24 cellular contexts compared by ENCODE assay signal in genomic region chr12:94763461-94763860, GRCh38.
DNase-seq lines count a peak whose midpoint lies in the region; ATAC-seq and TF ChIP-seq lines count a peak whose summit lies in the region.
"Had no signal": no experiment of that assay in that cellular context is flagged by ENCODE, and none has a peak within 500 bp of the region (broad histone marks: within the 10 kb centered on the region; RNA-seq: fewer than 3 reads in every experiment).

No MANE protein-coding gene starts in this region.

- DNase-seq in activated CD8-positive, alpha-beta memory T cell treated with anti-CD3 and anti-CD28 coated beads, Interleukin-2, amount 10 ng/mL, durations not matched to agents 7 days and 5 days: no peak
- DNase-seq in activated CD8-positive, alpha-beta memory T cell treated with anti-CD3 and anti-CD28 coated beads for 24 hours: no peak
- DNase-seq in MM.1S (no peak), mesenchymal stem cell (no peak), thyroid gland (peak; percentile 89 to 90), A673 (ENCODE audit: low spot score) (no peak)
- DNase-seq: activated CD4-positive, alpha-beta T cell treated with anti-CD3 and anti-CD28 coated beads for 4 hours; GDM1; NCI-H1417 treated with DMSO at 0.1 percent for 48 hours; NK-92 treated with Interleukin-12 subunit alpha and Interleukin-12 subunit beta, amount 100 ng/mL, for 24 hours; psoas muscle; stimulated activated CD4-positive, alpha-beta T cell treated with anti-CD3 and anti-CD28 coated beads, Interleukin-2, amount 100 ng/mL, for 24 hours had no signal

- H2BK5ac ChIP-seq in mesenchymal stem cell (ENCODE audit: low read depth, low read length, poor library complexity, severe bottlenecking): no peak overlapping the region

- H3K27ac Mint-ChIP-seq in activated CD8-positive, alpha-beta memory T cell treated with anti-CD3 and anti-CD28 coated beads, Interleukin-2, amount 10 ng/mL, durations not matched to agents 7 days and 5 days: peak overlapping the region; percentile 81
- H3K27ac Mint-ChIP-seq: activated naive CD4-positive, alpha-beta T cell treated with anti-CD3 and anti-CD28 coated beads for 36 hours; activated T-cell treated with anti-CD3 and anti-CD28 coated beads, Interleukin-2, amount 50 U/mL, for 72 hours; T-cell had no signal

- peaks cover 7% of the 10 kb centered on the region; the same call in 1 of the 2 replicates for H3F3A ChIP-seq in MM.1S (ENCODE audit: insufficient read depth, low read length)

- no peak overlapping the region for H3K27ac ChIP-seq in MM.1S (ENCODE audit: low read length)
- no peak overlapping the region for H3K27ac ChIP-seq in mesenchymal stem cell (ENCODE audit: low read length, poor library complexity, severe bottlenecking)
- peak overlapping the region; percentile 50 to 90 (median 63) for H3K27ac ChIP-seq in thyroid gland
- no peak overlapping the region for H3K27ac ChIP-seq in A673 (ENCODE audit: low read depth, low read length, poor library complexity, severe bottlenecking)
- H3K27ac ChIP-seq: coronary artery, gastrocnemius medialis, psoas muscle, SJCRH30, skin epidermis had no signal

- no peaks in the 10 kb centered on the region for H3K9me3 Mint-ChIP-seq in activated CD8-positive, alpha-beta memory T cell treated with anti-CD3 and anti-CD28 coated beads, Interleukin-2, amount 10 ng/mL, durations not matched to agents 7 days and 5 days (ENCODE audit: low read depth)
- H3K9me3 Mint-ChIP-seq: activated naive CD4-positive, alpha-beta T cell treated with anti-CD3 and anti-CD28 coated beads for 36 hours; activated T-cell treated with anti-CD3 and anti-CD28 coated beads, Interleukin-2, amount 50 U/mL, for 72 hours; neural crest cell; T-cell had no signal

- no peak for ATAC-seq in activated CD8-positive, alpha-beta memory T cell treated with anti-CD3 and anti-CD28 coated beads, Interleukin-2, amount 10 ng/mL, durations not matched to agents 7 days and 5 days
- ATAC-seq in HG02870 (IDR thresholded peaks at IDR 0.05; ENCODE audit: unreplicated experiment) (no peak), HG02642 (IDR thresholded peaks at IDR 0.05; ENCODE audit: poor library complexity, unreplicated experiment) (no peak)

- no peaks in the 10 kb centered on the region for H3K27me3 ChIP-seq in MM.1S (replicated peaks; ENCODE audit: insufficient read depth, low read length)
- H3K27me3 ChIP-seq in mesenchymal stem cell (ENCODE audit: control insufficient read depth in 1 of 2, insufficient read depth in 1 of 2, low read length in 2 of 2): no peaks in the 10 kb centered on the region
- no peaks in the 10 kb centered on the region for H3K27me3 ChIP-seq in thyroid gland
- no peaks in the 10 kb centered on the region for H3K27me3 ChIP-seq in A673 (replicated peaks; ENCODE audit: insufficient read depth, low read depth, low read length, poor library complexity)
- H3K27me3 ChIP-seq: BE2C, gastrocnemius medialis, SJCRH30 had no signal

- no peaks in the 10 kb centered on the region for H3K36me3 ChIP-seq in MM.1S (replicated peaks; ENCODE audit: insufficient read depth, low read length)
- H3K36me3 ChIP-seq in mesenchymal stem cell (ENCODE audit: control insufficient read depth in 1 of 2, insufficient read depth in 2 of 2, low read depth in 1 of 2, low read length in 2 of 2): no peaks in the 10 kb centered on the region
- H3K36me3 ChIP-seq in thyroid gland: no peaks in the 10 kb centered on the region
- H3K36me3 ChIP-seq in A673 (ENCODE audit: insufficient read depth, low read length, poor library complexity, severe bottlenecking): no peaks in the 10 kb centered on the region
- H3K36me3 ChIP-seq: BE2C, gastrocnemius medialis, SJCRH30 had no signal

- H3K4me3 ChIP-seq in MM.1S (ENCODE audit: low read length): no peak overlapping the region
- no peak overlapping the region for H3K4me3 ChIP-seq in mesenchymal stem cell (ENCODE audit: insufficient read depth in 1 of 2, low read depth in 1 of 2, low read length in 2 of 2)
- H3K4me3 ChIP-seq in thyroid gland (replicated peaks in 1 of 3): no peak overlapping the region
- no peak overlapping the region for H3K4me3 ChIP-seq in A673 (ENCODE audit: low read depth, low read length, poor library complexity, severe bottlenecking)
- H3K4me3 ChIP-seq: coronary artery, gastrocnemius medialis, K562, psoas muscle, SJCRH30, skin epidermis had no signal

- H3K4me3 Mint-ChIP-seq in activated CD8-positive, alpha-beta memory T cell treated with anti-CD3 and anti-CD28 coated beads, Interleukin-2, amount 10 ng/mL, durations not matched to agents 7 days and 5 days: no peak overlapping the region
- H3K4me3 Mint-ChIP-seq: activated naive CD4-positive, alpha-beta T cell treated with anti-CD3 and anti-CD28 coated beads for 36 hours; activated T-cell treated with anti-CD3 and anti-CD28 coated beads, Interleukin-2, amount 50 U/mL, for 72 hours; neural crest cell; T-cell had no signal

- peak overlapping the region; percentile 74; the same call in 1 of the 2 replicates for H3K4me2 ChIP-seq in MM.1S (ENCODE audit: low read depth, low read length)
- no peak overlapping the region for H3K4me2 ChIP-seq in mesenchymal stem cell (ENCODE audit: low read length, poor library complexity, severe bottlenecking)

- no peak overlapping the region for H4K8ac ChIP-seq in mesenchymal stem cell (ENCODE audit: low read length)

- POLR2A ChIA-PET in A673 (lab: Charles Lee; ENCODE audit: low non-redundant PET): no interaction called here

- H3K4ac ChIP-seq in mesenchymal stem cell (ENCODE audit: low read depth in 1 of 2, low read length in 2 of 2): no peak overlapping the region

- H2BK12ac ChIP-seq in mesenchymal stem cell (ENCODE audit: low read length in 2 of 2): no peak overlapping the region

- no peak overlapping the region for H3K18ac ChIP-seq in mesenchymal stem cell (ENCODE audit: low read depth in 1 of 2, low read length in 2 of 2)

- H3K4me1 Mint-ChIP-seq in activated CD8-positive, alpha-beta memory T cell treated with anti-CD3 and anti-CD28 coated beads, Interleukin-2, amount 10 ng/mL, durations not matched to agents 7 days and 5 days: peaks cover 14% of the 10 kb centered on the region

- H3K79me1 ChIP-seq in mesenchymal stem cell (replicated peaks; ENCODE audit: low read length, poor library complexity, severe bottlenecking): no peaks in the 10 kb centered on the region

- peaks cover 19% of the 10 kb centered on the region for H3K27me3 Mint-ChIP-seq in activated CD8-positive, alpha-beta memory T cell treated with anti-CD3 and anti-CD28 coated beads, Interleukin-2, amount 10 ng/mL, durations not matched to agents 7 days and 5 days

- no peak overlapping the region for H3K9ac ChIP-seq in MM.1S (ENCODE audit: low read length)
- peak overlapping the region; percentile 84 for H3K9ac ChIP-seq in mesenchymal stem cell (ENCODE audit: low read length)

- H2BK15ac ChIP-seq in mesenchymal stem cell (ENCODE audit: low read depth, poor library complexity, severe bottlenecking): no peak overlapping the region

- H3K9me3 ChIP-seq in MM.1S (replicated peaks; ENCODE audit: insufficient read depth, low read length): no peaks in the 10 kb centered on the region
- no peaks in the 10 kb centered on the region for H3K9me3 ChIP-seq in mesenchymal stem cell (ENCODE audit: control insufficient read depth, low read length)
- no peaks in the 10 kb centered on the region for H3K9me3 ChIP-seq in thyroid gland
- no peaks in the 10 kb centered on the region for H3K9me3 ChIP-seq in A673 (ENCODE audit: low read depth, low read length, poor library complexity, severe bottlenecking)
- H3K9me3 ChIP-seq: BE2C, gastrocnemius medialis, psoas muscle, SJCRH30 had no signal

- no peaks in the 10 kb centered on the region for H4K20me1 ChIP-seq in MM.1S (ENCODE audit: insufficient read depth, low read length)

- peaks cover 22% of the 10 kb centered on the region for H3K4me1 ChIP-seq in MM.1S (ENCODE audit: low read length)
- peaks cover 4% of the 10 kb centered on the region for H3K4me1 ChIP-seq in mesenchymal stem cell (ENCODE audit: control insufficient read depth, insufficient read depth, low read depth, low read length)
- peaks cover 10 to 23% of the 10 kb centered on the region in 2 donors for H3K4me1 ChIP-seq in thyroid gland
- H3K4me1 ChIP-seq in A673 (ENCODE audit: insufficient read depth, low read length, poor library complexity, severe bottlenecking): peaks cover 5% of the 10 kb centered on the region
- H3K4me1 ChIP-seq: BE2C, gastrocnemius medialis, psoas muscle, SJCRH30 had no signal

- no peaks in the 10 kb centered on the region for H3K36me3 Mint-ChIP-seq in activated CD8-positive, alpha-beta memory T cell treated with anti-CD3 and anti-CD28 coated beads, Interleukin-2, amount 10 ng/mL, durations not matched to agents 7 days and 5 days
- H3K36me3 Mint-ChIP-seq: T-cell had no signal

- no peaks in the 10 kb centered on the region for H3K9me2 ChIP-seq in MM.1S (replicated peaks; ENCODE audit: insufficient read depth, low read length)

- H4K91ac ChIP-seq in mesenchymal stem cell (ENCODE audit: low read length): no peak overlapping the region

- H2AFZ ChIP-seq in MM.1S (ENCODE audit: low read length): no peak overlapping the region
- H2AFZ ChIP-seq in mesenchymal stem cell (ENCODE audit: low read depth, low read length): no peak overlapping the region

- TF ChIP-seq CTCF in MM.1S (IDR thresholded peaks at IDR 0.05; ENCODE audit: low read length) (no peak), thyroid gland (IDR thresholded peaks at IDR 0.05) (no peak), A673 (conservative IDR thresholded peaks at IDR 0.05; ENCODE audit: low read depth, low read length) (no peak)

- BruUV-seq in A673 (replicated peaks; lab: Mats Ljungman, UMichigan): no TSS peak

- H3K14ac ChIP-seq in mesenchymal stem cell (ENCODE audit: low read length in 2 of 2): no peak overlapping the region

- peaks cover 11% of the 10 kb centered on the region for H3K79me2 ChIP-seq in MM.1S (ENCODE audit: low read length)

- intact Hi-C loops in thyroid gland (cut with DNase I) (loop anchor here (2.0 kb wide), 1 partner anchor 217 kb away; no protein-coding TSS in a partner anchor), A673 (cut with micrococcal nuclease; ENCODE audit: unreplicated experiment) (loop anchor here (10.0 kb wide), 2 partner anchors 219 to 619 kb away; partner anchors contain the start of gene PLXNC1)

- WGBS in mesenchymal stem cell: 91% methylated on average over 6 of the region's 6 CpGs
- WGBS in thyroid gland, 2 donors: 14 to 57% methylated on average over 6 of the region's 6 CpGs

- no peak overlapping the region for H2BK120ac ChIP-seq in mesenchymal stem cell (ENCODE audit: low read depth, low read length)

- CTCF ChIA-PET in activated CD8-positive, alpha-beta memory T cell treated with anti-CD3 and anti-CD28 coated beads, Interleukin-2, amount 10 ng/mL, durations not matched to agents 7 days and 5 days (lab: Charles Lee): interaction anchor here (0.7 to 1.4 kb wide), 3 partner anchors 10 to 281 kb away, joined by 3 read pairs; no protein-coding TSS in a partner anchor
- CTCF ChIA-PET in A673 (lab: Charles Lee): no interaction called here

- H2AK5ac ChIP-seq in mesenchymal stem cell (ENCODE audit: low read length, severe bottlenecking): no peak overlapping the region

- peak in 1 of 2 donors; percentile 36 for TF ChIP-seq POLR2A in thyroid gland (IDR thresholded peaks at IDR 0.05)

- H3K23ac ChIP-seq in mesenchymal stem cell (ENCODE audit: low read length in 2 of 2): no peak overlapping the region

Comparison
In these comparisons a context has a peak if more than half of its experiments do, and no peak if none do; other contexts are left out.
1. DNase-seq: peak in thyroid gland (2 of 2); none in activated CD8-positive, alpha-beta memory T cell treated with anti-CD3 and anti-CD28 coated beads, Interleukin-2, amount 10 ng/mL, durations not matched to agents 7 days and 5 days (single experiment), activated CD8-positive, alpha-beta memory T cell treated with anti-CD3 and anti-CD28 coated beads for 24 hours (single experiment), MM.1S (single experiment), mesenchymal stem cell (single experiment) and A673 (single experiment).
2. H3K27ac ChIP-seq: peak in thyroid gland (3 of 3); none in MM.1S (single experiment), mesenchymal stem cell (single experiment) and A673 (single experiment).